1 cellular context compared by ENCODE assay signal in the genomic region with DNA sequence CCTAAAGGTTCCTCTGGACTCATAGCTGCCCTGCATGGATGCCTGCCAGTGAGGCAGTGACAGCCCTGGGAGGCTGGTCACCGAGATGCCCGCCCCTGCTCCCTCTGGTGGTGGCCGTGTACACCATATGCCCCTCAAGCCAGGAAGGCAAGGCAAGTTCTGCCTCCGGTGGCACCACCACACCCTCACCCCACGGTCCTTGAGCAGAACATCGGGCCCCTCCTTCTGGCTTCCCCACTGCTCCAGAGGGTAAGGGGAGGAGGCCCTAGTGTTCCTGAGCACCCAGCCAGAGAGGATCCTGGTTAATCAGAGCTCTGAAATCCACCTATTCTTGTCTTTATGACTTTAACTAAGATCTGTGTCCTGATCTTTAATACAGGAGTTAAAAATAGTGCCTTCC.
TF ChIP-seq lines count a peak whose summit lies in the region.

No MANE protein-coding gene starts in this region.

TF ChIP-seq in SK-N-SH, 30 proteins besides CTCF, POLR2A, EP300 and RAD21 (continued from another document):
- no peak for TF ChIP-seq TEAD4 (IDR thresholded peaks at IDR 0.05; ENCODE audit: borderline replicate concordance, insufficient read depth)
